ENCODE assay signal across 27 cellular contexts in genomic region chr1:171995573-171995972, GRCh38.
"Had no signal": no experiment of that assay in that cellular context is flagged by ENCODE, and none has a peak within 500 bp of the region (broad histone marks: within the 10 kb centered on the region; RNA-seq: fewer than 3 reads in every experiment).

No MANE protein-coding gene starts in this region.

- DNase-seq: natural killer cell; occipital lobe; ovary; posterior cingulate gyrus; psoas muscle; right cardiac atrium; right lobe of liver; sigmoid colon; small intestine; stimulated activated CD4-positive, alpha-beta T cell treated with anti-CD3 and anti-CD28 coated beads, Interleukin-15, amount 100 ng/mL, for 24 hours; stimulated activated CD4-positive, alpha-beta T cell treated with anti-CD3 and anti-CD28 coated beads, Interleukin-2, amount 100 ng/mL, for 24 hours; stimulated activated CD4-positive, alpha-beta T cell treated with anti-CD3 and anti-CD28 coated beads, Interleukin-2, amount 100 ng/mL, for 48 hours; stimulated activated CD4-positive, alpha-beta T cell treated with anti-CD3 and anti-CD28 coated beads, Interleukin-4, amount 100 ng/mL, for 24 hours; stimulated activated CD8-positive, alpha-beta memory T cell treated with anti-CD3 and anti-CD28 coated beads, Interleukin-4, amount 100 ng/mL, for 48 hours; stimulated activated naive CD4-positive, alpha-beta T cell; stimulated activated naive CD8-positive, alpha-beta T cell treated with anti-CD3 and anti-CD28 coated beads, Interleukin-15, amount 100 ng/mL, for 72 hours; stimulated activated naive CD8-positive, alpha-beta T cell treated with anti-CD3 and anti-CD28 coated beads, Interleukin-15, Interleukin-2, amounts not matched to agents 100 U/mL and 50 U/mL, for 24 hours; substantia nigra; testis; tibial artery; transverse colon; upper lobe of right lung; uterus had no signal

- H3K4me2 ChIP-seq: neural progenitor cell had no signal

- H3K36me3 ChIP-seq: neural progenitor cell, ovary, right lobe of liver, sigmoid colon, suprapubic skin, tibial artery, transverse colon, upper lobe of right lung, uterus had no signal

- H3K79me2 ChIP-seq: parathyroid adenoma had no signal

- ATAC-seq: natural killer cell; psoas muscle; right cardiac atrium; right lobe of liver; stimulated activated memory B cell treated with anti-CD40 and anti-IgM and Interleukin-4, amounts not matched to agents 10 μg/mL and 1 μg/mL and 100 μg/mL, for 72 hours; stimulated activated naive CD8-positive, alpha-beta T cell treated with anti-CD3 and anti-CD28 coated beads, Interleukin-15, amount 100 ng/mL, for 72 hours; stimulated activated naive CD8-positive, alpha-beta T cell treated with anti-CD3 and anti-CD28 coated beads, Interleukin-15, Interleukin-2, amounts not matched to agents 100 U/mL and 50 U/mL, for 24 hours; upper lobe of right lung had no signal

- H3K9me3 ChIP-seq: ovary, psoas muscle, right lobe of liver, sigmoid colon, suprapubic skin, testis, tibial artery, transverse colon, upper lobe of right lung, uterus had no signal

- H2AFZ ChIP-seq: neural progenitor cell, parathyroid adenoma had no signal

- H3K4me3 ChIP-seq: neural progenitor cell, ovary, psoas muscle, right lobe of liver, sigmoid colon, suprapubic skin, testis, tibial artery, transverse colon, upper lobe of right lung, uterus had no signal

- H3K4me1 ChIP-seq: parathyroid adenoma, psoas muscle, right lobe of liver, sigmoid colon, suprapubic skin, testis, tibial artery, transverse colon, upper lobe of right lung, uterus had no signal

- H3K9ac ChIP-seq: neural progenitor cell, parathyroid adenoma had no signal

- H3K27ac ChIP-seq: neural progenitor cell, ovary, parathyroid adenoma, psoas muscle, right lobe of liver, sigmoid colon, suprapubic skin, testis, tibial artery, transverse colon, upper lobe of right lung, uterus had no signal

- H3K27me3 ChIP-seq: neural progenitor cell, ovary, right lobe of liver, sigmoid colon, suprapubic skin, testis, tibial artery, transverse colon, upper lobe of right lung, uterus had no signal
